Comparison of ENCODE assay signal across 15 cellular contexts in genomic region chr4:158630893-158631292, GRCh38. TPM values are rescaled to one million over a fixed set of nuclear protein-coding genes. Genes with fewer than 3 reads are reported as not detected.
DNase-seq lines count a peak whose midpoint lies in the region; ATAC-seq, FAIRE-seq and TF ChIP-seq lines count a peak whose summit lies in the region.
"Had no signal": no experiment of that assay in that cellular context is flagged by ENCODE, and none has a peak within 500 bp of the region (broad histone marks: within the 10 kb centered on the region; RNA-seq: fewer than 3 reads in every experiment).

No MANE protein-coding gene starts in this region.

- H3K4me3 ChIP-seq in brain microvascular endothelial cell (ENCODE audit: low read depth, low read length) (no peak overlapping the region), keratinocyte (ENCODE audit: control insufficient read depth in 2 of 3, extremely low read depth in 1 of 3, insufficient read depth in 2 of 3, low read depth in 1 of 3, low read length in 3 of 3) (no peak overlapping the region), right cardiac atrium (ENCODE audit: low read length) (no peak overlapping the region)
- H3K4me3 ChIP-seq: esophagus muscularis mucosa, tibial nerve had no signal

- intact Hi-C loops in right cardiac atrium (cut with DNase I), result no loop called here

- no peaks in the 10 kb centered on the region for H3K9me3 ChIP-seq in keratinocyte (ENCODE audit: control insufficient read depth, low read depth, low read length)
- H3K9me3 ChIP-seq in right cardiac atrium (ENCODE audit: control insufficient read depth, low read length), result no peaks in the 10 kb centered on the region
- H3K9me3 ChIP-seq: esophagus muscularis mucosa, tibial nerve had no signal

- no peaks in the 10 kb centered on the region for H4K20me1 ChIP-seq in keratinocyte (ENCODE audit: control insufficient read depth, extremely low read depth, insufficient read depth, low read length)

- dilution Hi-C loops in keratinocyte (cut with MboI; ENCODE audit: extremely low pct_ligation_motif_present, low sequenced_read_pairs), result no loop called here

- H3K4me2 ChIP-seq in keratinocyte (ENCODE audit: control insufficient read depth, extremely low read depth, insufficient read depth, low read depth, low read length), result no peak overlapping the region

- H3K27me3 ChIP-seq in brain microvascular endothelial cell (replicated peaks), result no peaks in the 10 kb centered on the region
- no peaks in the 10 kb centered on the region for H3K27me3 ChIP-seq in keratinocyte (ENCODE audit: control insufficient read depth, extremely low read depth, insufficient read depth, low read length)
- no peaks in the 10 kb centered on the region for H3K27me3 ChIP-seq in right cardiac atrium (ENCODE audit: control insufficient read depth, insufficient read depth)
- H3K27me3 ChIP-seq: esophagus muscularis mucosa, tibial nerve had no signal

- no peaks in the 10 kb centered on the region for H3K79me2 ChIP-seq in keratinocyte (ENCODE audit: control insufficient read depth, insufficient read depth, low read length)

- ATAC-seq in right cardiac atrium, result no peak
- ATAC-seq in HG03520 (IDR thresholded peaks at IDR 0.05; ENCODE audit: unreplicated experiment), result no peak
- ATAC-seq: activated CD8-positive, alpha-beta T cell treated with anti-CD3 and anti-CD28 coated beads for 36 hours; Panc1; sciatic nerve had no signal

- in situ Hi-C loops in brain microvascular endothelial cell (cut with HindIII; ENCODE audit: low pct_ligation_motif_present, low sequenced_read_pairs), result no loop called here

- H3K36me3 ChIP-seq in brain microvascular endothelial cell (replicated peaks), result no peaks in the 10 kb centered on the region
- no peaks in the 10 kb centered on the region for H3K36me3 ChIP-seq in keratinocyte (ENCODE audit: control insufficient read depth in 2 of 2, extremely low read depth in 1 of 2, insufficient read depth in 2 of 2, low read length in 2 of 2)
- H3K36me3 ChIP-seq: esophagus muscularis mucosa, tibial nerve had no signal

- WGBS in right cardiac atrium, result 19% methylated on average over 1 of the region's 1 CpG

- H3K4me1 ChIP-seq in keratinocyte (ENCODE audit: control insufficient read depth, extremely low read depth, insufficient read depth, low read length) (no peaks in the 10 kb centered on the region), right cardiac atrium (ENCODE audit: control insufficient read depth, insufficient read depth, low read length) (no peaks in the 10 kb centered on the region)
- H3K4me1 ChIP-seq: tibial nerve had no signal

- DNase-seq in AG20443 (ENCODE audit: low spot score) (peak; percentile 14), M059J (ENCODE audit: low read depth) (peak; percentile 81), brain microvascular endothelial cell (peak; percentile 76), keratinocyte (ENCODE audit: low read depth, low spot score) (no peak), activated T-cell treated with anti-CD3 and anti-CD28 coated beads for 4 hours (no peak), MV-4-11 (lab: John Stamatoyannopoulos, UW) (no peak), right cardiac atrium (no peak)
- DNase-seq: activated CD8-positive, alpha-beta T cell treated with anti-CD3 and anti-CD28 coated beads for 36 hours; GOT3; stimulated activated CD4-positive, alpha-beta T cell treated with anti-CD3 and anti-CD28 coated beads, Interleukin-4, amount 100 ng/mL, for 4 hours had no signal

- H2AFZ ChIP-seq in keratinocyte (ENCODE audit: control insufficient read depth, low read length), result no peak overlapping the region

- H3K27ac ChIP-seq in brain microvascular endothelial cell (no peak overlapping the region), keratinocyte (ENCODE audit: control insufficient read depth, insufficient read depth, low read length) (no peak overlapping the region), right cardiac atrium (ENCODE audit: low read length) (no peak overlapping the region)
- H3K27ac ChIP-seq: esophagus muscularis mucosa, tibial nerve had no signal

- no peak overlapping the region for H3K9ac ChIP-seq in keratinocyte (ENCODE audit: control insufficient read depth, extremely low read depth, insufficient read depth, low read length)

- peak; percentile 29 for FAIRE-seq in keratinocyte (lab: Jason Lieb, UNC)

- TF ChIP-seq CTCF in brain microvascular endothelial cell (IDR thresholded peaks at IDR 0.05; ENCODE audit: low read depth, low read length, missing control alignments) (no peak), keratinocyte (optimal IDR thresholded peaks at IDR 0.05 in 1 of 3, IDR thresholded peaks at IDR 0.05 in 1 of 3, conservative IDR thresholded peaks at IDR 0.05 in 1 of 3; ENCODE audit: extremely low read depth in 1 of 3, insufficient read depth in 2 of 3, low read length in 3 of 3) (no peak)

- H3K9me1 ChIP-seq in keratinocyte (ENCODE audit: control insufficient read depth, extremely low read depth, insufficient read depth, low read length), result no peaks in the 10 kb centered on the region

RNA-seq across cellular contexts. Expression of gene C4orf46, which starts 40.8 kb away (rescaled TPM):
- 20.9 and 34.6 TPM in 2 replicates for total RNA-seq in M059J (2014; rRNA removed; shearing (Covaris generic))
- polyA plus RNA-seq in keratinocyte, result 6.6 to 14.6 TPM (median 9.7 TPM) in 3 replicates
- 4.3 TPM for polyA plus RNA-seq in keratinocyte (2011; ENCODE audit: low read depth)
- 4.3 and 8.6 TPM in 2 replicates for polyA plus RNA-seq in keratinocyte (2011; cell fraction: cytosol; rRNA removed)
- polyA plus RNA-seq in keratinocyte (2011; cell fraction: nucleus; rRNA removed), result 5.9 and 6.0 TPM in 2 replicates
- polyA plus RNA-seq in keratinocyte (2012; ENCODE audit: low replicate concordance), result 2.6 and 6.3 TPM in 2 replicates
- polyA minus RNA-seq in keratinocyte, result 1.4 to 5.8 TPM (median 3.2 TPM) in 3 replicates
- 6.3 TPM for polyA minus RNA-seq in keratinocyte (2011; cell fraction: cytosol; rRNA and poly(A)+ RNA removed)
- polyA minus RNA-seq in keratinocyte (2011; cell fraction: nucleus; rRNA and poly(A)+ RNA removed), result 3.5 and 6.7 TPM in 2 replicates
- 1 to 10 TPM; 2.6 to 4.2 (median 3.8) TPM for total RNA-seq in right cardiac atrium
- polyA plus RNA-seq in right cardiac atrium, result 3.3 TPM

RNA-seq across cellular contexts. Expression of gene ETFDH, which starts 41.2 kb away (rescaled TPM):
- total RNA-seq in M059J (2014; rRNA removed; shearing (Covaris generic)), result 11.8 and 17.2 TPM in 2 replicates
- polyA plus RNA-seq in keratinocyte (15.8 to 25.5 TPM (median 21.2 TPM) in 3 replicates), right cardiac atrium (204 TPM)
- polyA plus RNA-seq in keratinocyte (2011; ENCODE audit: low read depth), result 55.2 TPM
- 15.5 and 25.5 TPM in 2 replicates for polyA plus RNA-seq in keratinocyte (2011; cell fraction: cytosol; rRNA removed)
- 34.9 and 42.3 TPM in 2 replicates for polyA plus RNA-seq in keratinocyte (2011; cell fraction: nucleus; rRNA removed)
- polyA plus RNA-seq in keratinocyte (2012; ENCODE audit: low replicate concordance), result 9.5 and 29.5 TPM in 2 replicates
- polyA minus RNA-seq in keratinocyte, result 1.3 to 11.3 TPM (median 6.9 TPM) in 3 replicates
- 9.6 TPM for polyA minus RNA-seq in keratinocyte (2011; cell fraction: cytosol; rRNA and poly(A)+ RNA removed)
- 7.3 and 13.7 TPM in 2 replicates for polyA minus RNA-seq in keratinocyte (2011; cell fraction: nucleus; rRNA and poly(A)+ RNA removed)
- 100 to 1,000 TPM; 119 to 152 (median 146) TPM for total RNA-seq in right cardiac atrium

Comparison
In these comparisons a context has a peak if more than half of its experiments do, and no peak if none do; other contexts are left out.
1. DNase-seq: peak in AG20443 (single experiment), M059J (single experiment) and brain microvascular endothelial cell (single experiment); none in keratinocyte (single experiment), activated T-cell treated with anti-CD3 and anti-CD28 coated beads for 4 hours (single experiment), MV-4-11 (single experiment) and right cardiac atrium (0 of 3).